20 cellular contexts compared by ENCODE assay signal in genomic region chr19:5843295-5843927, GRCh38. TPM values are rescaled to one million over a fixed set of nuclear protein-coding genes. Genes with fewer than 3 reads are reported as not detected.
DNase-seq lines count a peak whose midpoint lies in the region; ATAC-seq and TF ChIP-seq lines count a peak whose summit lies in the region.
"Had no signal": no experiment of that assay in that cellular context is flagged by ENCODE, and none has a peak within 500 bp of the region (broad histone marks: within the 10 kb centered on the region; RNA-seq: fewer than 3 reads in every experiment).

No MANE protein-coding gene starts in this region.

- 91% methylated on average over 14 of the region's 21 CpGs for WGBS in mesenchymal stem cell

- BruUV-seq in A673 (replicated peaks; lab: Mats Ljungman, UMichigan), result no TSS peak

- H3K4me3 Mint-ChIP-seq in activated naive CD4-positive, alpha-beta T cell treated with anti-CD3 and anti-CD28 coated beads, Interleukin-2, amount 10 ng/mL, durations not matched to agents 7 days and 5 days, result no peak overlapping the region
- H3K4me3 Mint-ChIP-seq: CD14-positive monocyte; CD4-positive, alpha-beta T cell; CD8-positive, alpha-beta memory T cell had no signal

- no peak overlapping the region for H2BK5ac ChIP-seq in mesenchymal stem cell (ENCODE audit: low read depth, low read length, poor library complexity, severe bottlenecking)

- H4K91ac ChIP-seq in mesenchymal stem cell (ENCODE audit: low read length), result no peak overlapping the region

- H3K9me3 ChIP-seq in mesenchymal stem cell (ENCODE audit: control insufficient read depth, low read length) (no peaks in the 10 kb centered on the region), upper lobe of right lung (no peaks in the 10 kb centered on the region), A673 (ENCODE audit: low read depth, low read length, poor library complexity, severe bottlenecking) (no peaks in the 10 kb centered on the region)
- H3K9me3 ChIP-seq: BE2C; BLaER1 treated with 17β-estradiol and CSF1 and Interleukin-3, amounts not matched to agents 10 nM and 100 nM had no signal

- H3K9me3 Mint-ChIP-seq in activated naive CD4-positive, alpha-beta T cell treated with anti-CD3 and anti-CD28 coated beads, Interleukin-2, amount 10 ng/mL, durations not matched to agents 7 days and 5 days, result no peaks in the 10 kb centered on the region
- H3K9me3 Mint-ChIP-seq: CD14-positive monocyte; CD4-positive, alpha-beta T cell; CD8-positive, alpha-beta memory T cell had no signal

- H2AFZ ChIP-seq in mesenchymal stem cell (ENCODE audit: low read depth, low read length), result no peak overlapping the region

- no peak overlapping the region for H3K18ac ChIP-seq in mesenchymal stem cell (ENCODE audit: low read depth in 1 of 2, low read length in 2 of 2)

- H3K9ac ChIP-seq in mesenchymal stem cell (ENCODE audit: low read length), result no peak overlapping the region
- H3K9ac ChIP-seq: BLaER1 treated with 17β-estradiol and CSF1 and Interleukin-3, amounts not matched to agents 10 nM and 100 nM had no signal

- peak; percentile 6 for ATAC-seq in upper lobe of right lung
- ATAC-seq in GM18909 (IDR thresholded peaks at IDR 0.05; ENCODE audit: poor library complexity, unreplicated experiment), result no peak
- ATAC-seq: GM12878 had no signal

- H3K27me3 ChIP-seq in H7 (ENCODE audit: control insufficient read depth, insufficient read depth, low read length) (no peaks in the 10 kb centered on the region), mesenchymal stem cell (ENCODE audit: control insufficient read depth in 1 of 2, insufficient read depth in 1 of 2, low read length in 2 of 2) (peaks cover 3 to 22% of the 10 kb centered on the region in 2 experiments), upper lobe of right lung (no peaks in the 10 kb centered on the region), A673 (replicated peaks; ENCODE audit: insufficient read depth, low read depth, low read length, poor library complexity) (no peaks in the 10 kb centered on the region)
- H3K27me3 ChIP-seq: BE2C; BLaER1 treated with 17β-estradiol and CSF1 and Interleukin-3, amounts not matched to agents 10 nM and 100 nM had no signal

- peak overlapping the region; percentile 63 for H2BK15ac ChIP-seq in mesenchymal stem cell (ENCODE audit: low read depth, poor library complexity, severe bottlenecking)

- peaks cover 7% of the 10 kb centered on the region for H3K4me1 ChIP-seq in mesenchymal stem cell (ENCODE audit: control insufficient read depth, insufficient read depth, low read depth, low read length)
- H3K4me1 ChIP-seq in upper lobe of right lung, result no peaks in the 10 kb centered on the region
- H3K4me1 ChIP-seq in A673 (ENCODE audit: insufficient read depth, low read length, poor library complexity, severe bottlenecking), result no peaks in the 10 kb centered on the region
- H3K4me1 ChIP-seq: BE2C had no signal

- H3K27ac ChIP-seq in mesenchymal stem cell (ENCODE audit: low read length, poor library complexity, severe bottlenecking), result no peak overlapping the region
- no peak overlapping the region for H3K27ac ChIP-seq in upper lobe of right lung
- no peak overlapping the region for H3K27ac ChIP-seq in A673 (ENCODE audit: low read depth, low read length, poor library complexity, severe bottlenecking)
- H3K27ac ChIP-seq: BLaER1 treated with 17β-estradiol and CSF1 and Interleukin-3, amounts not matched to agents 10 nM and 100 nM had no signal

- H4K8ac ChIP-seq in mesenchymal stem cell (ENCODE audit: low read length), result no peak overlapping the region

- H2AK5ac ChIP-seq in mesenchymal stem cell (ENCODE audit: low read length, severe bottlenecking), result no peak overlapping the region

- H2BK12ac ChIP-seq in mesenchymal stem cell (ENCODE audit: low read length in 2 of 2), result no peak overlapping the region

- H2BK120ac ChIP-seq in mesenchymal stem cell (ENCODE audit: low read depth, low read length), result no peak overlapping the region

- H3K27me3 Mint-ChIP-seq in activated naive CD4-positive, alpha-beta T cell treated with anti-CD3 and anti-CD28 coated beads, Interleukin-2, amount 10 ng/mL, durations not matched to agents 7 days and 5 days, result peaks cover 10% of the 10 kb centered on the region

- no peak overlapping the region for H3K14ac ChIP-seq in mesenchymal stem cell (ENCODE audit: low read length in 2 of 2)

- H3K4ac ChIP-seq in mesenchymal stem cell (ENCODE audit: low read depth in 1 of 2, low read length in 2 of 2), result no peak overlapping the region

- no peak overlapping the region for H3K27ac Mint-ChIP-seq in activated naive CD4-positive, alpha-beta T cell treated with anti-CD3 and anti-CD28 coated beads, Interleukin-2, amount 10 ng/mL, durations not matched to agents 7 days and 5 days
- H3K27ac Mint-ChIP-seq: CD14-positive monocyte; CD4-positive, alpha-beta T cell; CD8-positive, alpha-beta memory T cell had no signal

- TF ChIP-seq CTCF in upper lobe of right lung (IDR thresholded peaks at IDR 0.05) (no peak), A673 (conservative IDR thresholded peaks at IDR 0.05; ENCODE audit: low read depth, low read length) (no peak)

- CTCF ChIA-PET in A673 (lab: Charles Lee), result interaction anchor here (0.6 kb wide), 1 partner anchor 55 kb away, joined by 5 read pairs; no protein-coding TSS in a partner anchor
- CTCF ChIA-PET in activated naive CD4-positive, alpha-beta T cell treated with anti-CD3 and anti-CD28 coated beads, Interleukin-2, amount 10 ng/mL, durations not matched to agents 7 days and 5 days (lab: Charles Lee), result no interaction called here

- POLR2A ChIA-PET in A673 (lab: Charles Lee; ENCODE audit: low non-redundant PET), result no interaction called here

- no peak overlapping the region for H3K4me3 ChIP-seq in H7 (ENCODE audit: insufficient read depth, low read depth, low read length)
- H3K4me3 ChIP-seq in mesenchymal stem cell (ENCODE audit: insufficient read depth in 1 of 2, low read depth in 1 of 2, low read length in 2 of 2), result no peak overlapping the region
- H3K4me3 ChIP-seq in upper lobe of right lung, result no peak overlapping the region
- H3K4me3 ChIP-seq in A673 (ENCODE audit: low read depth, low read length, poor library complexity, severe bottlenecking), result no peak overlapping the region
- H3K4me3 ChIP-seq: BLaER1 treated with 17β-estradiol and CSF1 and Interleukin-3, amounts not matched to agents 10 nM and 100 nM; GM12878 had no signal

- no peak overlapping the region for H3K4me2 ChIP-seq in mesenchymal stem cell (ENCODE audit: low read length, poor library complexity, severe bottlenecking)
- H3K4me2 ChIP-seq: BLaER1 treated with 17β-estradiol and CSF1 and Interleukin-3, amounts not matched to agents 10 nM and 100 nM had no signal

- no peaks in the 10 kb centered on the region for H3K79me1 ChIP-seq in mesenchymal stem cell (replicated peaks; ENCODE audit: low read length, poor library complexity, severe bottlenecking)

- H3K36me3 ChIP-seq in H7 (replicated peaks; ENCODE audit: control insufficient read depth, insufficient read depth, low read length) (no peaks in the 10 kb centered on the region), mesenchymal stem cell (ENCODE audit: control insufficient read depth in 1 of 2, insufficient read depth in 2 of 2, low read depth in 1 of 2, low read length in 2 of 2) (no peaks in the 10 kb centered on the region), upper lobe of right lung (no peaks in the 10 kb centered on the region), A673 (ENCODE audit: insufficient read depth, low read length, poor library complexity, severe bottlenecking) (no peaks in the 10 kb centered on the region)
- H3K36me3 ChIP-seq: BE2C; BLaER1 treated with 17β-estradiol and CSF1 and Interleukin-3, amounts not matched to agents 10 nM and 100 nM had no signal

- DNase-seq in H7 (peak; percentile 32), mesenchymal stem cell (no peak), upper lobe of right lung (no peak), A673 (ENCODE audit: low spot score) (no peak)
- no peak for DNase-seq in activated naive CD4-positive, alpha-beta T cell treated with anti-CD3 and anti-CD28 coated beads, Interleukin-2, amount 10 ng/mL, durations not matched to agents 7 days and 5 days
- DNase-seq: ACHN; AML-193; BE2C; CD4-positive, alpha-beta T cell; CD8-positive, alpha-beta memory T cell; DMS 273 treated with DMSO at 0.1 percent for 48 hours; DMS79; EL; GDM1; GOT3; HCEC 1CT had no signal

- H3K23ac ChIP-seq in mesenchymal stem cell (ENCODE audit: low read length in 2 of 2), result no peak overlapping the region

- H3K36me3 Mint-ChIP-seq in activated naive CD4-positive, alpha-beta T cell treated with anti-CD3 and anti-CD28 coated beads, Interleukin-2, amount 10 ng/mL, durations not matched to agents 7 days and 5 days, result no peaks in the 10 kb centered on the region
- H3K36me3 Mint-ChIP-seq: CD14-positive monocyte; CD8-positive, alpha-beta memory T cell had no signal

- peaks cover 6% of the 10 kb centered on the region for H3K4me1 Mint-ChIP-seq in activated naive CD4-positive, alpha-beta T cell treated with anti-CD3 and anti-CD28 coated beads, Interleukin-2, amount 10 ng/mL, durations not matched to agents 7 days and 5 days

- intact Hi-C loops in upper lobe of right lung (cut with DNase I) (no loop called here), A673 (cut with micrococcal nuclease; ENCODE audit: unreplicated experiment) (no loop called here)

RNA-seq across cellular contexts. Expression of gene FUT6, which starts 3.9 kb away (rescaled TPM):
- not detected in 2 replicates for total RNA-seq in H7 (2014; rRNA removed; shearing (Covaris generic))
- polyA plus RNA-seq in mesenchymal stem cell (2013, experiment 1 of 2), result not detected
- not detected for polyA plus RNA-seq in mesenchymal stem cell (2013, experiment 2 of 2)
- total RNA-seq in upper lobe of right lung (2.7 TPM), A673 (2021) (not detected in 2 replicates)
- total RNA-seq: CD8-positive, alpha-beta memory T cell; GM12878 had no signal
- polyA plus RNA-seq: CD14-positive monocyte; CD8-positive, alpha-beta memory T cell; GM12878 had no signal

RNA-seq across cellular contexts. Expression of gene FUT3, which starts 7.8 kb away (rescaled TPM):
- not detected in 2 replicates for total RNA-seq in H7 (2014; rRNA removed; shearing (Covaris generic))
- polyA plus RNA-seq in mesenchymal stem cell (2013, experiment 1 of 2), result not detected
- not detected for polyA plus RNA-seq in mesenchymal stem cell (2013, experiment 2 of 2)
- total RNA-seq in upper lobe of right lung, result 17.3 TPM
- not detected in 2 replicates for total RNA-seq in A673 (2021)
- total RNA-seq: CD8-positive, alpha-beta memory T cell had no signal
- polyA plus RNA-seq: CD14-positive monocyte; CD8-positive, alpha-beta memory T cell had no signal

RNA-seq across cellular contexts. Expression of gene FUT5, which starts 26.9 kb away (rescaled TPM):
- 0.18 TPM in 1 of 2 replicates, not detected in the other for total RNA-seq in H7 (2014; rRNA removed; shearing (Covaris generic))
- not detected for polyA plus RNA-seq in mesenchymal stem cell (2013, experiment 1 of 2)
- polyA plus RNA-seq in mesenchymal stem cell (2013, experiment 2 of 2), result not detected
- not detected for total RNA-seq in upper lobe of right lung
- total RNA-seq in A673 (2021), result not detected in 2 replicates
- total RNA-seq: CD8-positive, alpha-beta memory T cell; GM12878 had no signal
- polyA plus RNA-seq: CD14-positive monocyte; CD8-positive, alpha-beta memory T cell; GM12878 had no signal

RNA-seq across cellular contexts. Expression of gene NRTN, which starts 38.5 kb away (rescaled TPM):
- total RNA-seq in H7 (2014; rRNA removed; shearing (Covaris generic)), result 8.5 and 8.7 TPM in 2 replicates
- polyA plus RNA-seq in mesenchymal stem cell (2013, experiment 1 of 2), result 2.1 TPM
- 2.2 TPM for polyA plus RNA-seq in mesenchymal stem cell (2013, experiment 2 of 2)
- total RNA-seq in upper lobe of right lung, result 2.1 TPM
- total RNA-seq in A673 (2021), result 1.6 and 3.9 TPM in 2 replicates
- total RNA-seq: GM12878 had no signal
- polyA plus RNA-seq: CD14-positive monocyte, GM12878 had no signal

RNA-seq across cellular contexts. Expression of gene DUS3L, which starts 52.4 kb away (rescaled TPM):
- total RNA-seq in H7 (2014; rRNA removed; shearing (Covaris generic)), result 50.8 and 52.4 TPM in 2 replicates
- 14.3 TPM for polyA plus RNA-seq in mesenchymal stem cell (2013, experiment 1 of 2)
- 12.7 TPM for polyA plus RNA-seq in mesenchymal stem cell (2013, experiment 2 of 2)
- total RNA-seq in upper lobe of right lung, result 26.8 TPM
- 56.8 and 85.3 TPM in 2 replicates for total RNA-seq in A673 (2021)

Comparison
In these comparisons a context has a peak if more than half of its experiments do, and no peak if none do; other contexts are left out.
1. RNA of gene FUT3, which starts 7.8 kb away (total RNA-seq): 17.3 TPM in upper lobe of right lung (single experiment); not detected in H7 and not detected in A673; every median in the first group is over 10 times any median in the second.